In genomic region chr3:43879166-43879565, GRCh38 we compare ENCODE assay signal across 11 cellular contexts.
DNase-seq lines count a peak whose midpoint lies in the region; ATAC-seq and TF ChIP-seq lines count a peak whose summit lies in the region.
"Had no signal": no experiment of that assay in that cellular context is flagged by ENCODE, and none has a peak within 500 bp of the region (broad histone marks: within the 10 kb centered on the region; RNA-seq: fewer than 3 reads in every experiment).

No MANE protein-coding gene starts in this region.

- no peaks in the 10 kb centered on the region for H4K20me1 ChIP-seq in MM.1S (ENCODE audit: insufficient read depth, low read length)
- no peaks in the 10 kb centered on the region for H4K20me1 ChIP-seq in mammary epithelial cell (ENCODE audit: insufficient read depth, low read length)
- H4K20me1 ChIP-seq: BLaER1 treated with 17β-estradiol and CSF1 and Interleukin-3, amounts not matched to agents 10 nM and 100 nM had no signal

- H3F3A ChIP-seq in MM.1S (ENCODE audit: insufficient read depth, low read length) = no peaks in the 10 kb centered on the region

- H3K9me3 Mint-ChIP-seq in progenitor cell of endocrine pancreas (ENCODE audit: low read depth) = no peaks in the 10 kb centered on the region
- H3K9me3 Mint-ChIP-seq: activated naive CD4-positive, alpha-beta T cell treated with anti-CD3 and anti-CD28 coated beads, Interleukin-2, amount 10 ng/mL, durations not matched to agents 7 days and 5 days had no signal

- H3K4me1 ChIP-seq in MM.1S (ENCODE audit: low read length) (no peaks in the 10 kb centered on the region), mammary epithelial cell (ENCODE audit: insufficient read depth, low read length) (peaks cover 23% of the 10 kb centered on the region)

- H3K9me2 ChIP-seq in MM.1S (replicated peaks; ENCODE audit: insufficient read depth, low read length) = no peaks in the 10 kb centered on the region

- no peak overlapping the region for H3K4me3 Mint-ChIP-seq in progenitor cell of endocrine pancreas (ENCODE audit: low read depth)
- H3K4me3 Mint-ChIP-seq: activated naive CD4-positive, alpha-beta T cell treated with anti-CD3 and anti-CD28 coated beads, Interleukin-2, amount 10 ng/mL, durations not matched to agents 7 days and 5 days had no signal

- 52% methylated on average over 4 of the region's 4 CpGs for WGBS in mammary epithelial cell (ENCODE audit: low coverage, missing lambda C conversion rate)

- H2AFZ ChIP-seq in MM.1S (ENCODE audit: low read length) = no peak overlapping the region
- peak overlapping the region; percentile 5 for H2AFZ ChIP-seq in mammary epithelial cell (ENCODE audit: low read depth, low read length)

- peak; percentile 39 for TF ChIP-seq CTCF in MM.1S (IDR thresholded peaks at IDR 0.05; ENCODE audit: low read length)
- peak; percentile 22 to 50 for TF ChIP-seq CTCF in mammary epithelial cell (conservative IDR thresholded peaks at IDR 0.05 in 1 of 2, IDR thresholded peaks at IDR 0.05 in 1 of 2; ENCODE audit: extremely low read depth in 1 of 2, insufficient read depth in 1 of 2, low read depth in 1 of 2, low read length in 2 of 2)
- TF ChIP-seq CTCF in progenitor cell of endocrine pancreas (IDR thresholded peaks at IDR 0.05; ENCODE audit: unreplicated experiment) = peak; percentile 56

- in situ Hi-C loops in mammary epithelial cell (cut with MboI; ENCODE audit: low sequenced_read_pairs in 2 of 2) = no loop called here

- intact Hi-C loops in mammary epithelial cell (cut with micrococcal nuclease) = loop anchor here (1.0 to 10.0 kb wide), 4 partner anchors 116 to 319 kb away; partner anchors contain the start of gene ABHD5

- H3K9ac ChIP-seq in MM.1S (ENCODE audit: low read length) (no peak overlapping the region), mammary epithelial cell (ENCODE audit: insufficient read depth, low read length) (no peak overlapping the region)
- H3K9ac ChIP-seq: BLaER1 treated with 17β-estradiol and CSF1 and Interleukin-3, amounts not matched to agents 10 nM and 100 nM had no signal

- ATAC-seq in HG03045 (IDR thresholded peaks at IDR 0.05; ENCODE audit: unreplicated experiment) (no peak), HG02884 (IDR thresholded peaks at IDR 0.05; ENCODE audit: unreplicated experiment) (no peak)

- H3K27me3 ChIP-seq in MM.1S (replicated peaks; ENCODE audit: insufficient read depth, low read length) = no peaks in the 10 kb centered on the region
- H3K27me3 ChIP-seq in mammary epithelial cell (ENCODE audit: insufficient read depth, low read length) = no peaks in the 10 kb centered on the region
- H3K27me3 ChIP-seq: BLaER1 treated with 17β-estradiol and CSF1 and Interleukin-3, amounts not matched to agents 10 nM and 100 nM had no signal

- H3K27ac ChIP-seq in MM.1S (ENCODE audit: low read length) (no peak overlapping the region), mammary epithelial cell (ENCODE audit: insufficient read depth, low read depth, low read length) (no peak overlapping the region)
- H3K27ac ChIP-seq: BLaER1 treated with 17β-estradiol and CSF1 and Interleukin-3, amounts not matched to agents 10 nM and 100 nM had no signal

- no peak overlapping the region for H3K4me3 ChIP-seq in MM.1S (ENCODE audit: low read length)
- no peak overlapping the region for H3K4me3 ChIP-seq in mammary epithelial cell (replicated peaks in 1 of 3; ENCODE audit: insufficient read depth in 1 of 3, low read depth in 2 of 3, low read length in 3 of 3)
- H3K4me3 ChIP-seq: BLaER1 treated with 17β-estradiol and CSF1 and Interleukin-3, amounts not matched to agents 10 nM and 100 nM; lung had no signal

- CTCF ChIA-PET in mammary epithelial cell (lab: Charles Lee; ENCODE audit: low non-redundant PET) = no interaction called here

- no TSS peak for BruUV-seq in mammary epithelial cell (replicated peaks; lab: Mats Ljungman, UMichigan)

- H3K79me2 ChIP-seq in MM.1S (ENCODE audit: low read length) (no peaks in the 10 kb centered on the region), mammary epithelial cell (ENCODE audit: insufficient read depth, low read length) (no peaks in the 10 kb centered on the region)

- dilution Hi-C loops in mammary epithelial cell (cut with HindIII; ENCODE audit: low sequenced_read_pairs) = no loop called here

- H3K9me3 ChIP-seq in MM.1S (replicated peaks; ENCODE audit: insufficient read depth, low read length) (no peaks in the 10 kb centered on the region), mammary epithelial cell (replicated peaks; ENCODE audit: insufficient read depth, low read length) (no peaks in the 10 kb centered on the region)

- H3K36me3 Mint-ChIP-seq in progenitor cell of endocrine pancreas (ENCODE audit: insufficient read depth) = no peaks in the 10 kb centered on the region
- H3K36me3 Mint-ChIP-seq: activated naive CD4-positive, alpha-beta T cell treated with anti-CD3 and anti-CD28 coated beads, Interleukin-2, amount 10 ng/mL, durations not matched to agents 7 days and 5 days had no signal

- H3K27me3 Mint-ChIP-seq in progenitor cell of endocrine pancreas = no peaks in the 10 kb centered on the region

- DNase-seq in NCI-H146 (lab: John Stamatoyannopoulos, UW) (peak; percentile 13), NCI-H146 treated with DMSO at 0.1 percent for 48 hours (lab: John Stamatoyannopoulos, UW; ENCODE audit: unreplicated experiment) (no peak), MM.1S (peak; percentile 19), mammary epithelial cell (peak; percentile 25), progenitor cell of endocrine pancreas (ENCODE audit: low spot score, unreplicated experiment) (peak; percentile 25)
- DNase-seq in activated CD4-positive, alpha-beta T cell treated with anti-CD3 and anti-CD28 coated beads, Interleukin-2, amount 50 U/mL, for 4 hours = no peak
- DNase-seq: activated naive CD4-positive, alpha-beta T cell treated with anti-CD3 and anti-CD28 coated beads, Interleukin-2, amount 10 ng/mL, durations not matched to agents 7 days and 5 days had no signal

- H3K4me2 ChIP-seq in MM.1S (ENCODE audit: low read depth, low read length) (no peak overlapping the region), mammary epithelial cell (ENCODE audit: insufficient read depth, low read depth, low read length) (no peak overlapping the region)
- H3K4me2 ChIP-seq: BLaER1 treated with 17β-estradiol and CSF1 and Interleukin-3, amounts not matched to agents 10 nM and 100 nM had no signal

- H3K27ac Mint-ChIP-seq in progenitor cell of endocrine pancreas = peak overlapping the region; percentile 33
- H3K27ac Mint-ChIP-seq: activated naive CD4-positive, alpha-beta T cell treated with anti-CD3 and anti-CD28 coated beads, Interleukin-2, amount 10 ng/mL, durations not matched to agents 7 days and 5 days had no signal

- H3K36me3 ChIP-seq in MM.1S (replicated peaks; ENCODE audit: insufficient read depth, low read length) (no peaks in the 10 kb centered on the region), mammary epithelial cell (ENCODE audit: insufficient read depth, low read length) (no peaks in the 10 kb centered on the region)
- H3K36me3 ChIP-seq: BLaER1 treated with 17β-estradiol and CSF1 and Interleukin-3, amounts not matched to agents 10 nM and 100 nM had no signal

- H3K4me1 Mint-ChIP-seq in progenitor cell of endocrine pancreas (ENCODE audit: low read depth) = peaks cover 16% of the 10 kb centered on the region
- H3K4me1 Mint-ChIP-seq: activated naive CD4-positive, alpha-beta T cell treated with anti-CD3 and anti-CD28 coated beads, Interleukin-2, amount 10 ng/mL, durations not matched to agents 7 days and 5 days had no signal

Comparison
In these comparisons a context has a peak if more than half of its experiments do, and no peak if none do; other contexts are left out.
1. DNase-seq: peak in NCI-H146 (single experiment), MM.1S (single experiment), mammary epithelial cell (single experiment) and progenitor cell of endocrine pancreas (single experiment); none in NCI-H146 treated with DMSO at 0.1 percent for 48 hours (single experiment) and activated CD4-positive, alpha-beta T cell treated with anti-CD3 and anti-CD28 coated beads, Interleukin-2, amount 50 U/mL, for 4 hours (0 of 2).
2. Peak in every context shown above with its lines, with median percentiles within 50 percentile points of each other: CTCF ChIP-seq.